In genomic region chr1:3409737-3410434, GRCh38 we compare ENCODE assay signal across 8 cellular contexts. TPM values are rescaled to one million over a fixed set of nuclear protein-coding genes. Genes with fewer than 3 reads are reported as not detected.
DNase-seq lines count a peak whose midpoint lies in the region; ATAC-seq and TF ChIP-seq lines count a peak whose summit lies in the region.

No MANE protein-coding gene starts in this region.

- CTCF ChIA-PET in PC-3 (lab: Charles Lee), result no interaction called here

- H3K4me3 ChIP-seq in PC-3 (ENCODE audit: low read length), result no peak overlapping the region
- H3K4me3 ChIP-seq in fibroblast of lung (replicated peaks in 1 of 4; ENCODE audit: control extremely low read depth in 1 of 4, insufficient read depth in 1 of 4, low read depth in 3 of 4, low read length in 4 of 4), result no peak overlapping the region

- H4K20me1 ChIP-seq in PC-3 (ENCODE audit: low read length) (no peaks in the 10 kb centered on the region), fibroblast of lung (ENCODE audit: control insufficient read depth, extremely low read depth, insufficient read depth, low read length) (no peaks in the 10 kb centered on the region)

- BruUV-seq in PC-3 (replicated peaks; lab: Mats Ljungman, UMichigan), result no TSS peak

- DNase-seq in DMS79 treated with DMSO at 0.1 percent for 48 hours (lab: John Stamatoyannopoulos, UW) (peak; percentile 48), PC-3 (peak; percentile 80), fibroblast of lung (ENCODE audit: low read depth in 2 of 2) (peak; percentile 34 to 57), non-pigmented ciliary epithelial cell (ENCODE audit: low read depth) (peak; percentile 10), omental fat pad (ENCODE audit: low spot score) (no peak), SK-N-DZ (ENCODE audit: low spot score) (no peak)

- intact Hi-C loops in PC-3 (cut with micrococcal nuclease), result loop anchor here (5.0 kb wide), 1 partner anchor 343 kb away; the partner anchor contains the start of gene PRDM16

- H2AFZ ChIP-seq in PC-3 (ENCODE audit: low read length) (no peak overlapping the region), fibroblast of lung (ENCODE audit: low read length) (no peak overlapping the region)

- H3K27me3 ChIP-seq in PC-3 (ENCODE audit: low read length), result peaks cover 84% of the 10 kb centered on the region
- no peaks in the 10 kb centered on the region for H3K27me3 ChIP-seq in fibroblast of lung (ENCODE audit: control insufficient read depth, insufficient read depth, low read length)

- H3K36me3 ChIP-seq in PC-3 (ENCODE audit: low read depth, low read length) (no peaks in the 10 kb centered on the region), fibroblast of lung (ENCODE audit: control insufficient read depth, insufficient read depth, low read length) (no peaks in the 10 kb centered on the region)

- POLR2A ChIA-PET in PC-3 (lab: Charles Lee; ENCODE audit: unreplicated experiment), result interaction anchor here (1.0 kb wide), 1 partner anchor 535 kb away, joined by 3 read pairs; no protein-coding TSS in a partner anchor

- no peaks in the 10 kb centered on the region for H3K9me2 ChIP-seq in PC-3 (replicated peaks; ENCODE audit: low read length)

- H3K9me3 ChIP-seq in PC-3 (ENCODE audit: low read length) (no peaks in the 10 kb centered on the region), fibroblast of lung (ENCODE audit: control insufficient read depth, insufficient read depth, low read depth, low read length) (no peaks in the 10 kb centered on the region)

- H3F3A ChIP-seq in PC-3 (ENCODE audit: low read length, unreplicated experiment), result no peaks in the 10 kb centered on the region

- TF ChIP-seq CTCF in PC-3 (conservative IDR thresholded peaks at IDR 0.05; ENCODE audit: low read depth, low read length) (peak; percentile 91), fibroblast of lung (conservative IDR thresholded peaks at IDR 0.05 in 1 of 2, IDR thresholded peaks at IDR 0.05 in 1 of 2; ENCODE audit: low read depth in 1 of 2, low read length in 2 of 2) (peak; percentile 38 to 47), omental fat pad (IDR thresholded peaks at IDR 0.05) (no peak)

- H3K27ac ChIP-seq in PC-3 (ENCODE audit: low read length) (no peak overlapping the region), fibroblast of lung (ENCODE audit: insufficient read depth, low read length) (no peak overlapping the region)

- ATAC-seq in PC-3 (peak; percentile 90), HG03571 (IDR thresholded peaks at IDR 0.05; ENCODE audit: unreplicated experiment) (no peak), omental fat pad (ENCODE audit: low FRiP score) (no peak), GM21360 (IDR thresholded peaks at IDR 0.05; ENCODE audit: unreplicated experiment) (no peak)

- H3K4me1 ChIP-seq in PC-3 (ENCODE audit: insufficient read depth, low read length) (no peaks in the 10 kb centered on the region), fibroblast of lung (ENCODE audit: control insufficient read depth, extremely low read depth, insufficient read depth, low read length) (no peaks in the 10 kb centered on the region)

- no peak overlapping the region for H3K9ac ChIP-seq in PC-3 (ENCODE audit: low read length)
- H3K9ac ChIP-seq in fibroblast of lung (ENCODE audit: insufficient read depth, low read length), result no peak overlapping the region

- H3K79me2 ChIP-seq in PC-3 (ENCODE audit: low read length) (no peaks in the 10 kb centered on the region), fibroblast of lung (ENCODE audit: control insufficient read depth, insufficient read depth, low read length) (no peaks in the 10 kb centered on the region)

- H3K4me2 ChIP-seq in PC-3 (ENCODE audit: low read length) (no peak overlapping the region), fibroblast of lung (ENCODE audit: extremely low read depth, insufficient read depth, low read length) (no peak overlapping the region)

RNA-seq across cellular contexts. Expression of gene ARHGEF16, which starts 44.6 kb away (rescaled TPM):
- total RNA-seq in PC-3 (2014; rRNA removed) (54.3 and 60.7 TPM in 2 replicates), fibroblast of lung (under 0.01 and 0.17 TPM in 2 replicates), omental fat pad (1 to 10 TPM in 3 of 4 donors, under 1 TPM in 1; 0.36 to 3.2 (median 1.9) TPM)
- polyA plus RNA-seq in fibroblast of lung, result 0.02 and 0.21 TPM in 2 replicates
- 0.18 TPM in 1 of 2 replicates, not detected in the other for polyA plus RNA-seq in fibroblast of lung (2012)
- 0.15 TPM in 1 of 2 replicates, not detected in the other for polyA minus RNA-seq in fibroblast of lung (ENCODE audit: low replicate concordance)
- polyA plus RNA-seq in SK-N-DZ (2014; cell fraction: cytosol; rRNA removed), result 1.9 and 2.3 TPM in 2 replicates
- 5.9 and 8.2 TPM in 2 replicates for polyA plus RNA-seq in SK-N-DZ (2014; cell fraction: nucleus; rRNA removed)

Comparison
In these comparisons a context has a peak if more than half of its experiments do, and no peak if none do; other contexts are left out.
1. DNase-seq: peak in DMS79 treated with DMSO at 0.1 percent for 48 hours (single experiment), PC-3 (single experiment), fibroblast of lung (2 of 2) and non-pigmented ciliary epithelial cell (single experiment); none in omental fat pad (single experiment) and SK-N-DZ (single experiment).
2. CTCF ChIP-seq: peak in PC-3 (single experiment) and fibroblast of lung (2 of 2); none in omental fat pad (0 of 3).
3. RNA of gene ARHGEF16, which starts 44.6 kb away (total RNA-seq): 54.3 to 60.7 TPM in PC-3; 0.36 to 3.2 TPM in omental fat pad and under 0.01 to 0.17 TPM in fibroblast of lung; every median in the first group is over 10 times any median in the second.